ENCODE assay signal across 8 cellular contexts in the genomic region with DNA sequence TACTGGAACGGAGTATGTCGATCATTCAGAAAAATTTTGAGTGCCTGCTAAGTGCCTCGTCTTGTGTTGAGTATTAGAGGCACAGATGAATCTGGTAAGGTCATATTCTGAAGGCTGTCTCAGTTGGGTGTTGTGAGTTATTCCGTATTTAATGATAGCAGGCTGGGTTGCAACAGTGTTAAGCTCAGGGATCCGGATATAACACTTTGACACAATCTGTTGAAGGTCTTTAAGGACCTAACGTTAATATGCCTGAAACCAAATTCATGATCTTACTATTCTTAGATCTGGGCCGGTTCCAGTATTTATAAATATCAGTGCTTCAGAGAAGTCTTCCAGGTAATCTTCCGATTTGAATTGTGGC. TPM values are rescaled to one million over a fixed set of nuclear protein-coding genes. Genes with fewer than 3 reads are reported as not detected.
DNase-seq lines count a peak whose midpoint lies in the region; ATAC-seq and TF ChIP-seq lines count a peak whose summit lies in the region.

No MANE protein-coding gene starts in this region.

- POLR2A ChIA-PET in HEK293T (lab: Yijun Ruan, JAX), result interaction anchor here (0.8 to 3.1 kb wide), 21 partner anchors 9 to 294 kb away, joined by 3 to 20 read pairs (median 4); a partner anchor contains a TSS

- H3K36me3 ChIP-seq in lung (ENCODE audit: control insufficient read depth in 2 of 2, insufficient read depth in 2 of 2, low read length in 2 of 2) (peaks cover 9 to 14% of the 10 kb centered on the region in 2 donors), upper lobe of right lung (peaks cover 38% of the 10 kb centered on the region)

- H3K4me1 Mint-ChIP-seq in activated naive CD4-positive, alpha-beta T cell treated with anti-CD3 and anti-CD28 coated beads, Interleukin-2, amount 50 U/mL, for 24 hours, result peaks cover 39% of the 10 kb centered on the region
- H3K4me1 Mint-ChIP-seq in brain, result peaks cover 43% of the 10 kb centered on the region

- H3K9me3 Mint-ChIP-seq in activated naive CD4-positive, alpha-beta T cell treated with anti-CD3 and anti-CD28 coated beads, Interleukin-2, amount 50 U/mL, for 24 hours, result no peaks in the 10 kb centered on the region
- H3K9me3 Mint-ChIP-seq in brain, result peaks cover 0 to 3% (median 0%) of the 10 kb centered on the region in 5 experiments

- CTCF ChIA-PET in HEK293T (lab: Yijun Ruan, JAX), result interaction anchor here (0.7 to 1.1 kb wide), 2 partner anchors 265 to 388 kb away, joined by 3 read pairs; no protein-coding TSS in a partner anchor

- 2 to 3% methylated on average over 8 of the region's 8 CpGs for WGBS in lung, 2 donors

- peaks cover 21% of the 10 kb centered on the region for H3K36me3 Mint-ChIP-seq in activated naive CD4-positive, alpha-beta T cell treated with anti-CD3 and anti-CD28 coated beads, Interleukin-2, amount 50 U/mL, for 24 hours
- H3K36me3 Mint-ChIP-seq in brain, result peaks cover 33% of the 10 kb centered on the region

- peak overlapping the region; percentile 99 for H3K27ac Mint-ChIP-seq in activated naive CD4-positive, alpha-beta T cell treated with anti-CD3 and anti-CD28 coated beads, Interleukin-2, amount 50 U/mL, for 24 hours
- peak overlapping the region; percentile 96 to 99 (median 99) for H3K27ac Mint-ChIP-seq in brain

- TF ChIP-seq CTCF in brain (conservative IDR thresholded peaks at IDR 0.05), result peak in 1 of 2 experiments; percentile 14
- TF ChIP-seq CTCF in lung (IDR thresholded peaks at IDR 0.05; ENCODE audit: control extremely low read depth, extremely low read depth), result no peak
- no peak for TF ChIP-seq CTCF in upper lobe of right lung (IDR thresholded peaks at IDR 0.05)

- H3K4me3 Mint-ChIP-seq in activated naive CD4-positive, alpha-beta T cell treated with anti-CD3 and anti-CD28 coated beads, Interleukin-2, amount 50 U/mL, for 24 hours, result peak overlapping the region; percentile 100
- peak overlapping the region; percentile 98 to 100 (median 100) for H3K4me3 Mint-ChIP-seq in brain

- no peaks in the 10 kb centered on the region for H3K27me3 Mint-ChIP-seq in activated naive CD4-positive, alpha-beta T cell treated with anti-CD3 and anti-CD28 coated beads, Interleukin-2, amount 50 U/mL, for 24 hours
- peaks cover 12% of the 10 kb centered on the region for H3K27me3 Mint-ChIP-seq in brain

- no peaks in the 10 kb centered on the region for H3K9me3 ChIP-seq in lung (ENCODE audit: control insufficient read depth in 2 of 2, insufficient read depth in 1 of 2, low read length in 1 of 2)
- H3K9me3 ChIP-seq in upper lobe of right lung, result no peaks in the 10 kb centered on the region

- no peak for DNase-seq in activated naive CD4-positive, alpha-beta T cell treated with Interleukin-2 at 50 U/mL for 16 hours
- DNase-seq in lung (ENCODE audit: low spot score), result no peak
- DNase-seq in upper lobe of right lung, result no peak
- no peak for DNase-seq in amygdala (lab: John Stamatoyannopoulos, UW)
- no peak for DNase-seq in NCI-H187 treated with DMSO at 0.1 percent for 48 hours (lab: John Stamatoyannopoulos, UW)
- no peak for DNase-seq in HEK293T (ENCODE audit: extremely low spot score)

- H3K27me3 ChIP-seq in lung (ENCODE audit: control insufficient read depth, insufficient read depth) (no peaks in the 10 kb centered on the region), upper lobe of right lung (no peaks in the 10 kb centered on the region)

- H3K27ac ChIP-seq in lung (ENCODE audit: low read depth in 1 of 2, low read length in 1 of 2) (peak overlapping the region; percentile 89 to 93), upper lobe of right lung (peak overlapping the region; percentile 93)

- peaks cover 4 to 11% of the 10 kb centered on the region in 2 donors for H3K4me1 ChIP-seq in lung (ENCODE audit: control insufficient read depth in 2 of 2, insufficient read depth in 2 of 2, low read length in 2 of 2)
- peaks cover 10% of the 10 kb centered on the region for H3K4me1 ChIP-seq in upper lobe of right lung

- peak overlapping the region; percentile 69 for H3K4me3 ChIP-seq in lung
- H3K4me3 ChIP-seq in upper lobe of right lung, result peak overlapping the region; percentile 78

- no peak for ATAC-seq in lung (ENCODE audit: insufficient read depth, low FRiP score)
- ATAC-seq in upper lobe of right lung, result no peak

- intact Hi-C loops in upper lobe of right lung (cut with DNase I), result no loop called here

TF ChIP-seq in HEK293T, 16 proteins besides CTCF, POLR2A, EP300 and RAD21:
- TF ChIP-seq FOXM1 (IDR thresholded peaks at IDR 0.05; ENCODE audit: borderline replicate concordance), result no peak
- TF ChIP-seq L3MBTL2 (conservative IDR thresholded peaks at IDR 0.05), result no peak
- TF ChIP-seq FOXK2 (IDR thresholded peaks at IDR 0.05), result no peak
- TF ChIP-seq HDGF (IDR thresholded peaks at IDR 0.05; ENCODE audit: borderline replicate concordance), result no peak
- TF ChIP-seq SUZ12 (IDR thresholded peaks at IDR 0.05), result no peak
- no peak for TF ChIP-seq ARNT (IDR thresholded peaks at IDR 0.05)
- TF ChIP-seq NFRKB (IDR thresholded peaks at IDR 0.05), result no peak
- no peak for TF ChIP-seq ZNF384 (IDR thresholded peaks at IDR 0.05)
- TF ChIP-seq LEF1 (IDR thresholded peaks at IDR 0.05; ENCODE audit: borderline replicate concordance), result no peak
- no peak for TF ChIP-seq ELF4 (IDR thresholded peaks at IDR 0.05)
- no peak for TF ChIP-seq FOXA1 (IDR thresholded peaks at IDR 0.05)
- no peak for TF ChIP-seq TARDBP (IDR thresholded peaks at IDR 0.05)
- TF ChIP-seq SP1 (IDR thresholded peaks at IDR 0.05), result no peak
- TF ChIP-seq CTBP1 (IDR thresholded peaks at IDR 0.05; ENCODE audit: borderline replicate concordance), result no peak
- no peak for TF ChIP-seq BHLHE40 (IDR thresholded peaks at IDR 0.05; ENCODE audit: borderline replicate concordance)
- TF ChIP-seq, protein P1, sequence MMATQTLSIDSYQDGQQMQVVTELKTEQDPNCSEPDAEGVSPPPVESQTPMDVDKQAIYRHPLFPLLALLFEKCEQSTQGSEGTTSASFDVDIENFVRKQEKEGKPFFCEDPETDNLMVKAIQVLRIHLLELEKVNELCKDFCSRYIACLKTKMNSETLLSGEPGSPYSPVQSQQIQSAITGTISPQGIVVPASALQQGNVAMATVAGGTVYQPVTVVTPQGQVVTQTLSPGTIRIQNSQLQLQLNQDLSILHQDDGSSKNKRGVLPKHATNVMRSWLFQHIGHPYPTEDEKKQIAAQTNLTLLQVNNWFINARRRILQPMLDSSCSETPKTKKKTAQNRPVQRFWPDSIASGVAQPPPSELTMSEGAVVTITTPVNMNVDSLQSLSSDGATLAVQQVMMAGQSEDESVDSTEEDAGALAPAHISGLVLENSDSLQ (IDR thresholded peaks at IDR 0.05), result no peak

RNA-seq across cellular contexts. Expression of a gene that starts 0.6 kb away (rescaled TPM):
- polyA plus RNA-seq in brain (ENCODE audit: insufficient read depth, low read depth, low replicate concordance) (35.8 TPM), lung (10 to 100 TPM; 13.6 to 23.8 TPM)
- total RNA-seq in lung (10 to 100 TPM; 31.4 to 37.9 TPM), upper lobe of right lung (38.2 TPM)

RNA-seq across cellular contexts. Expression of a gene that starts 0.7 kb away (rescaled TPM):
- 8.3 TPM for polyA plus RNA-seq in brain (ENCODE audit: insufficient read depth, low read depth, low replicate concordance)
- 1 to 10 TPM; 2.3 to 2.5 TPM for total RNA-seq in lung
- 1 to 10 TPM in 1 of 2 donors, under 1 TPM in 1; 0.59 to 1.1 TPM for polyA plus RNA-seq in lung
- 0.43 TPM for total RNA-seq in upper lobe of right lung

RNA-seq across cellular contexts. Expression of a gene that starts 39.0 kb away (rescaled TPM):
- polyA plus RNA-seq in brain (ENCODE audit: insufficient read depth, low read depth, low replicate concordance) (22.1 TPM), lung (10 to 100 TPM; 34.6 to 35.0 TPM)
- total RNA-seq in lung (10 to 100 TPM; 21.1 to 54.6 TPM), upper lobe of right lung (52.5 TPM)
